ENCODE assay signal across 19 cellular contexts in genomic region chr13:31433201-31433600, GRCh38.
DNase-seq lines count a peak whose midpoint lies in the region; ATAC-seq and TF ChIP-seq lines count a peak whose summit lies in the region.
"Had no signal": no experiment of that assay in that cellular context is flagged by ENCODE, and none has a peak within 500 bp of the region (broad histone marks: within the 10 kb centered on the region; RNA-seq: fewer than 3 reads in every experiment).

No MANE protein-coding gene starts in this region.

- no peaks in the 10 kb centered on the region for H3F3A ChIP-seq in GM23248 (ENCODE audit: insufficient read depth)

- H3K9me3 Mint-ChIP-seq in nephron progenitor cell = peaks cover 20% of the 10 kb centered on the region
- no peaks in the 10 kb centered on the region for H3K9me3 Mint-ChIP-seq in activated T-cell treated with anti-CD3 and anti-CD28 coated beads, Interleukin-2, amount 50 U/mL, for 4 hours
- H3K9me3 Mint-ChIP-seq: CD8-positive, alpha-beta memory T cell had no signal

- H3K36me3 Mint-ChIP-seq in nephron progenitor cell (ENCODE audit: low read depth) = peaks cover 11% of the 10 kb centered on the region
- H3K36me3 Mint-ChIP-seq in activated T-cell treated with anti-CD3 and anti-CD28 coated beads, Interleukin-2, amount 50 U/mL, for 4 hours (ENCODE audit: insufficient read depth) = no peaks in the 10 kb centered on the region
- H3K36me3 Mint-ChIP-seq: CD8-positive, alpha-beta memory T cell had no signal

- H3K36me3 ChIP-seq in GM23248 (ENCODE audit: low read depth) = no peaks in the 10 kb centered on the region
- H3K36me3 ChIP-seq: BLaER1 treated with 17β-estradiol and CSF1 and Interleukin-3, amounts not matched to agents 10 nM and 100 nM had no signal

- no peak overlapping the region for H3K4me3 Mint-ChIP-seq in nephron progenitor cell
- H3K4me3 Mint-ChIP-seq in activated T-cell treated with anti-CD3 and anti-CD28 coated beads, Interleukin-2, amount 50 U/mL, for 4 hours = no peak overlapping the region
- H3K4me3 Mint-ChIP-seq: CD8-positive, alpha-beta memory T cell had no signal

- in situ Hi-C loops in GM23248 (cut with MboI) = no loop called here

- TF ChIP-seq CTCF in nephron progenitor cell (IDR thresholded peaks at IDR 0.05) = no peak

- H3K9me2 ChIP-seq in GM23248 (ENCODE audit: insufficient read depth) = no peaks in the 10 kb centered on the region

- H2AFZ ChIP-seq in GM23248 = peak overlapping the region; percentile 83

- H3K9me3 ChIP-seq in GM23248 (ENCODE audit: low read depth) = no peaks in the 10 kb centered on the region

- peak overlapping the region; percentile 25 for H3K4me2 ChIP-seq in GM23248 (ENCODE audit: unreplicated experiment)
- H3K4me2 ChIP-seq: BLaER1 treated with 17β-estradiol and CSF1 and Interleukin-3, amounts not matched to agents 10 nM and 100 nM had no signal

- no peaks in the 10 kb centered on the region for H4K20me1 ChIP-seq in GM23248 (ENCODE audit: insufficient read depth)
- H4K20me1 ChIP-seq: BLaER1 treated with 17β-estradiol and CSF1 and Interleukin-3, amounts not matched to agents 10 nM and 100 nM had no signal

- no peak overlapping the region for H3K4me3 ChIP-seq in GM23248
- H3K4me3 ChIP-seq: BLaER1 treated with 17β-estradiol and CSF1 and Interleukin-3, amounts not matched to agents 10 nM and 100 nM had no signal

- DNase-seq in AG08395 (ENCODE audit: low spot score) = peak; percentile 7
- peak; percentile 37 for DNase-seq in GM23248
- DNase-seq in fibroblast of gingiva (ENCODE audit: low read depth) = peak; percentile 55
- DNase-seq in nephron progenitor cell = no peak
- no peak for DNase-seq in SHP77 (lab: John Stamatoyannopoulos, UW)
- DNase-seq in activated CD4-positive, alpha-beta T cell treated with anti-CD3 and anti-CD28 coated beads for 48 hours = no peak
- no peak for DNase-seq in stimulated activated CD4-positive, alpha-beta T cell treated with anti-CD3 and anti-CD28 coated beads, Interleukin-2, amount 100 ng/mL, for 48 hours
- no peak for DNase-seq in activated T-cell treated with anti-CD3 and anti-CD28 coated beads, Interleukin-2, amount 50 U/mL, for 4 hours
- DNase-seq: CD8-positive, alpha-beta memory T cell; DMS53; H7; KG1; MV-4-11; NCI-H1694 treated with DMSO at 0.1 percent for 48 hours; NCI-H2227 treated with DMSO at 0.1 percent for 48 hours; NCI-H510A treated with DMSO at 0.1 percent for 48 hours; RPMI8226; SIG-M5 had no signal

- ATAC-seq in activated T-cell treated with anti-CD3 and anti-CD28 coated beads, Interleukin-2, amount 50 U/mL, for 4 hours = no peak

- 21 to 31% methylated on average over 1 of the region's 1 CpG for WGBS in GM23248 (ENCODE audit: low coverage in 1 of 2, low lambda C conversion rate in 2 of 2, missing lambda C conversion rate in 2 of 2), 2 experiments

- H3K9ac ChIP-seq in GM23248 = peak overlapping the region; percentile 43
- H3K9ac ChIP-seq: BLaER1 treated with 17β-estradiol and CSF1 and Interleukin-3, amounts not matched to agents 10 nM and 100 nM had no signal

- no peaks in the 10 kb centered on the region for H3K27me3 ChIP-seq in GM23248 (replicated peaks; ENCODE audit: insufficient read depth)
- H3K27me3 ChIP-seq: BLaER1 treated with 17β-estradiol and CSF1 and Interleukin-3, amounts not matched to agents 10 nM and 100 nM had no signal

- peaks cover 4% of the 10 kb centered on the region for H3K27me3 Mint-ChIP-seq in nephron progenitor cell (ENCODE audit: low read depth, poor library complexity)
- peaks cover 20% of the 10 kb centered on the region for H3K27me3 Mint-ChIP-seq in activated T-cell treated with anti-CD3 and anti-CD28 coated beads, Interleukin-2, amount 50 U/mL, for 4 hours (ENCODE audit: low read depth)

- peaks cover 52% of the 10 kb centered on the region for H3K4me1 Mint-ChIP-seq in nephron progenitor cell
- H3K4me1 Mint-ChIP-seq in activated T-cell treated with anti-CD3 and anti-CD28 coated beads, Interleukin-2, amount 50 U/mL, for 4 hours (ENCODE audit: low read depth) = no peaks in the 10 kb centered on the region
- H3K4me1 Mint-ChIP-seq: CD8-positive, alpha-beta memory T cell had no signal

- no peak overlapping the region for H3K27ac ChIP-seq in GM23248
- H3K27ac ChIP-seq: BLaER1 treated with 17β-estradiol and CSF1 and Interleukin-3, amounts not matched to agents 10 nM and 100 nM had no signal

- H3K4me1 ChIP-seq in GM23248 (ENCODE audit: insufficient read depth) = peaks cover 14% of the 10 kb centered on the region
- H3K4me1 ChIP-seq: BLaER1 treated with 17β-estradiol and CSF1 and Interleukin-3, amounts not matched to agents 10 nM and 100 nM had no signal

- no peaks in the 10 kb centered on the region for H3K79me2 ChIP-seq in GM23248 (ENCODE audit: insufficient read depth)

- peak overlapping the region; percentile 23 for H3K27ac Mint-ChIP-seq in nephron progenitor cell
- H3K27ac Mint-ChIP-seq: CD8-positive, alpha-beta memory T cell had no signal

Comparison
In these comparisons a context has a peak if more than half of its experiments do, and no peak if none do; other contexts are left out.
1. DNase-seq: peak in AG08395 (single experiment), GM23248 (single experiment) and fibroblast of gingiva (single experiment); none in nephron progenitor cell (single experiment), SHP77 (0 of 2), activated CD4-positive, alpha-beta T cell treated with anti-CD3 and anti-CD28 coated beads for 48 hours (single experiment), stimulated activated CD4-positive, alpha-beta T cell treated with anti-CD3 and anti-CD28 coated beads, Interleukin-2, amount 100 ng/mL, for 48 hours (0 of 2) and activated T-cell treated with anti-CD3 and anti-CD28 coated beads, Interleukin-2, amount 50 U/mL, for 4 hours (single experiment).